In genomic region chr11:22753401-22753800, GRCh38 we compare ENCODE assay signal across 22 cellular contexts.
DNase-seq lines count a peak whose midpoint lies in the region; ATAC-seq, FAIRE-seq and TF ChIP-seq lines count a peak whose summit lies in the region.
"Had no signal": no experiment of that assay in that cellular context is flagged by ENCODE, and none has a peak within 500 bp of the region (broad histone marks: within the 10 kb centered on the region; RNA-seq: fewer than 3 reads in every experiment).

No MANE protein-coding gene starts in this region.

- no peaks in the 10 kb centered on the region for H3K27me3 Mint-ChIP-seq in neural progenitor cell (ENCODE audit: insufficient read depth, low read depth)

- H3K27ac ChIP-seq in DND-41 (ENCODE audit: low read length) (peak overlapping the region; percentile 5), OCI-LY3 (ENCODE audit: low read length) (peak overlapping the region; percentile 82), neural progenitor cell (no peak overlapping the region), uterus (no peak overlapping the region)
- H3K27ac ChIP-seq: BLaER1 treated with 17β-estradiol and CSF1 and Interleukin-3, amounts not matched to agents 10 nM and 100 nM; HL-60; RWPE1; SK-N-MC had no signal

- H3K4me1 Mint-ChIP-seq in neural progenitor cell: peaks cover 11% of the 10 kb centered on the region
- H3K4me1 Mint-ChIP-seq: CD4-positive, alpha-beta memory T cell; H9 had no signal

- H2AFZ ChIP-seq in DND-41 (ENCODE audit: low read depth, low read length) (0 out of 2 replicates have a peak overlapping the region, but pooled peaks have one; percentile 43), OCI-LY3 (ENCODE audit: low read depth, low read length) (no peak overlapping the region), neural progenitor cell (replicated peaks) (no peak overlapping the region)

- H3K4me1 ChIP-seq in DND-41 (ENCODE audit: insufficient read depth, low read length): peaks cover 33% of the 10 kb centered on the region
- peaks cover 40% of the 10 kb centered on the region for H3K4me1 ChIP-seq in OCI-LY3 (ENCODE audit: low read length)
- H3K4me1 ChIP-seq in neural progenitor cell: peaks cover 8% of the 10 kb centered on the region
- H3K4me1 ChIP-seq in uterus: no peaks in the 10 kb centered on the region
- H3K4me1 ChIP-seq: Caco-2 had no signal

- ATAC-seq in DND-41 (ENCODE audit: insufficient read depth, low read depth) (no peak), GM18907 (IDR thresholded peaks at IDR 0.05; ENCODE audit: unreplicated experiment) (no peak)

- intact Hi-C loops in uterus (cut with DNase I; ENCODE audit: low total_unique reads): no loop called here

- DNase-seq in DND-41 (no peak), GM12892 (ENCODE audit: insufficient read length) (no peak), neural progenitor cell (ENCODE audit: low spot score) (peak; percentile 40), uterus (no peak)
- no peak for DNase-seq in activated CD4-positive, alpha-beta T cell treated with anti-CD3 and anti-CD28 coated beads, Interleukin-2, amount 50 U/mL, for 1 hour
- DNase-seq: Caco-2; CD4-positive, alpha-beta memory T cell; DMS153; EL; H9; HFFc6; KG1; NCI-H1436 treated with DMSO at 0.1 percent for 48 hours; NCI-H1930; NCI-H526 treated with DMSO at 0.1 percent for 48 hours; SHP77 treated with DMSO at 0.1 percent for 48 hours had no signal

- H3K9me3 ChIP-seq in DND-41 (ENCODE audit: insufficient read depth, low read length, severe bottlenecking) (no peaks in the 10 kb centered on the region), OCI-LY3 (ENCODE audit: insufficient read depth, low read length) (0 out of 2 replicates have a peak, but pooled peaks cover 3% of the 10 kb centered on the region), neural progenitor cell (ENCODE audit: low read depth) (no peaks in the 10 kb centered on the region), uterus (no peaks in the 10 kb centered on the region)
- H3K9me3 ChIP-seq: BLaER1 treated with 17β-estradiol and CSF1 and Interleukin-3, amounts not matched to agents 10 nM and 100 nM; Caco-2 had no signal

- H3K36me3 ChIP-seq in DND-41 (ENCODE audit: insufficient read depth, low read length): no peaks in the 10 kb centered on the region
- no peaks in the 10 kb centered on the region for H3K36me3 ChIP-seq in OCI-LY3 (replicated peaks; ENCODE audit: low read depth, low read length)
- no peaks in the 10 kb centered on the region for H3K36me3 ChIP-seq in neural progenitor cell
- H3K36me3 ChIP-seq in uterus: no peaks in the 10 kb centered on the region
- H3K36me3 ChIP-seq: BLaER1 treated with 17β-estradiol and CSF1 and Interleukin-3, amounts not matched to agents 10 nM and 100 nM had no signal

- H3K9me3 Mint-ChIP-seq in neural progenitor cell: no peaks in the 10 kb centered on the region
- H3K9me3 Mint-ChIP-seq: CD4-positive, alpha-beta memory T cell; H9 had no signal

- H3K4me2 ChIP-seq in DND-41 (ENCODE audit: insufficient read depth, low read length) (no peak overlapping the region), OCI-LY3 (ENCODE audit: low read length) (peak overlapping the region; percentile 65), neural progenitor cell (no peak overlapping the region)

- TF ChIP-seq POLR2A in GM12892 (IDR thresholded peaks at IDR 0.05; ENCODE audit: low read depth, low read length) (no peak), uterus (IDR thresholded peaks at IDR 0.05) (no peak)

- peak; percentile 54 for FAIRE-seq in GM12892 (lab: Jason Lieb, UNC)

- H3K9ac ChIP-seq in DND-41 (ENCODE audit: low read depth, low read length) (no peak overlapping the region), OCI-LY3 (ENCODE audit: low read length) (peak overlapping the region; percentile 40; the same call in 1 of the 2 replicates), neural progenitor cell (no peak overlapping the region)
- H3K9ac ChIP-seq: BLaER1 treated with 17β-estradiol and CSF1 and Interleukin-3, amounts not matched to agents 10 nM and 100 nM had no signal

- H3F3A ChIP-seq in neural progenitor cell (ENCODE audit: low read depth): no peaks in the 10 kb centered on the region

- no peak overlapping the region for H3K27ac Mint-ChIP-seq in neural progenitor cell
- H3K27ac Mint-ChIP-seq: CD4-positive, alpha-beta memory T cell; H9; HFFc6 had no signal

- no peaks in the 10 kb centered on the region for H3K79me2 ChIP-seq in DND-41 (ENCODE audit: insufficient read depth, low read length)
- H3K79me2 ChIP-seq in OCI-LY3 (ENCODE audit: low read length): no peaks in the 10 kb centered on the region
- no peaks in the 10 kb centered on the region for H3K79me2 ChIP-seq in neural progenitor cell (ENCODE audit: low read depth)

- no peaks in the 10 kb centered on the region for H3K36me3 Mint-ChIP-seq in neural progenitor cell
- H3K36me3 Mint-ChIP-seq: CD4-positive, alpha-beta memory T cell had no signal

- H4K20me1 ChIP-seq in DND-41 (ENCODE audit: insufficient read depth, low read length) (no peaks in the 10 kb centered on the region), OCI-LY3 (ENCODE audit: insufficient read depth, low read length) (no peaks in the 10 kb centered on the region), neural progenitor cell (ENCODE audit: low read depth) (no peaks in the 10 kb centered on the region)
- H4K20me1 ChIP-seq: BLaER1 treated with 17β-estradiol and CSF1 and Interleukin-3, amounts not matched to agents 10 nM and 100 nM had no signal

- no peaks in the 10 kb centered on the region for H3K27me3 ChIP-seq in DND-41 (ENCODE audit: insufficient read depth, low read length, poor library complexity)
- no peaks in the 10 kb centered on the region for H3K27me3 ChIP-seq in OCI-LY3 (ENCODE audit: low read depth, low read length)
- H3K27me3 ChIP-seq in neural progenitor cell: peaks cover 4% of the 10 kb centered on the region
- H3K27me3 ChIP-seq in uterus: no peaks in the 10 kb centered on the region
- H3K27me3 ChIP-seq: BLaER1 treated with 17β-estradiol and CSF1 and Interleukin-3, amounts not matched to agents 10 nM and 100 nM had no signal

- H3K4me3 ChIP-seq in DND-41 (ENCODE audit: low read depth in 1 of 2, low read length in 2 of 2) (no peak overlapping the region), OCI-LY3 (ENCODE audit: low read length) (no peak overlapping the region), neural progenitor cell (no peak overlapping the region), uterus (no peak overlapping the region)
- H3K4me3 ChIP-seq: BLaER1 treated with 17β-estradiol and CSF1 and Interleukin-3, amounts not matched to agents 10 nM and 100 nM; SK-N-MC had no signal

- TF ChIP-seq CTCF in DND-41 (IDR thresholded peaks at IDR 0.05; ENCODE audit: borderline replicate concordance, extremely low read depth, low read length, poor library complexity, severe bottlenecking): no peak
- TF ChIP-seq CTCF in OCI-LY3 (IDR thresholded peaks at IDR 0.05; ENCODE audit: low read depth, low read length): no peak
- no peak for TF ChIP-seq CTCF in neural progenitor cell (IDR thresholded peaks at IDR 0.05)
- TF ChIP-seq CTCF in uterus (IDR thresholded peaks at IDR 0.05): no peak

- H3K4me3 Mint-ChIP-seq in neural progenitor cell: no peak overlapping the region
- H3K4me3 Mint-ChIP-seq: CD4-positive, alpha-beta memory T cell; H9; HFFc6 had no signal

Comparison
In these comparisons a context has a peak if more than half of its experiments do, and no peak if none do; other contexts are left out.
1. H3K27ac ChIP-seq: peak in DND-41 (single experiment) and OCI-LY3 (single experiment); none in neural progenitor cell (single experiment) and uterus (0 of 2).